ENCODE assay signal across 1 cellular context in genomic region chr15:78422571-78423340, GRCh38.
TF ChIP-seq lines count a peak whose summit lies in the region.

No MANE protein-coding gene starts in this region.

TF ChIP-seq in IMR-90, 13 proteins besides CTCF, POLR2A, EP300 and RAD21:
- TF ChIP-seq SMC3 (IDR thresholded peaks at IDR 0.05; ENCODE audit: low read depth, low read length), result peak; percentile 73
- TF ChIP-seq, protein P1, sequence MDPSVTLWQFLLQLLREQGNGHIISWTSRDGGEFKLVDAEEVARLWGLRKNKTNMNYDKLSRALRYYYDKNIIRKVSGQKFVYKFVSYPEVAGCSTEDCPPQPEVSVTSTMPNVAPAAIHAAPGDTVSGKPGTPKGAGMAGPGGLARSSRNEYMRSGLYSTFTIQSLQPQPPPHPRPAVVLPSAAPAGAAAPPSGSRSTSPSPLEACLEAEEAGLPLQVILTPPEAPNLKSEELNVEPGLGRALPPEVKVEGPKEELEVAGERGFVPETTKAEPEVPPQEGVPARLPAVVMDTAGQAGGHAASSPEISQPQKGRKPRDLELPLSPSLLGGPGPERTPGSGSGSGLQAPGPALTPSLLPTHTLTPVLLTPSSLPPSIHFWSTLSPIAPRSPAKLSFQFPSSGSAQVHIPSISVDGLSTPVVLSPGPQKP (IDR thresholded peaks at IDR 0.05; ENCODE audit: borderline replicate concordance, low read depth, low read length), result no peak
